ENCODE assay signal across 11 cellular contexts in genomic region chr2:27495840-27496356, GRCh38. TPM values are rescaled to one million over a fixed set of nuclear protein-coding genes. Genes with fewer than 3 reads are reported as not detected.
DNase-seq lines count a peak whose midpoint lies in the region; ATAC-seq, FAIRE-seq and TF ChIP-seq lines count a peak whose summit lies in the region.
"Had no signal": no experiment of that assay in that cellular context is flagged by ENCODE, and none has a peak within 500 bp of the region (broad histone marks: within the 10 kb centered on the region; RNA-seq: fewer than 3 reads in every experiment).

No MANE protein-coding gene starts in this region.

- POLR2A ChIA-PET in CD8-positive, alpha-beta T cell (lab: Charles Lee), result no interaction called here

- no peak for TF ChIP-seq CTCF in CD8-positive, alpha-beta T cell (IDR thresholded peaks at IDR 0.05)
- TF ChIP-seq CTCF in dorsolateral prefrontal cortex (IDR thresholded peaks at IDR 0.05 in 54 of 56, conservative IDR thresholded peaks at IDR 0.05 in 2 of 56; ENCODE audit: low read depth in 1 of 56, partially characterized antibody in 56 of 56), result no peak

- FAIRE-seq in HTR-8/SVneo (lab: Jason Lieb, UNC) (no peak), urothelium cell line (lab: Jason Lieb, UNC) (no peak)
- FAIRE-seq: GM12878 had no signal

- CTCF ChIA-PET in CD8-positive, alpha-beta T cell (lab: Charles Lee), result no interaction called here

- no peaks in the 10 kb centered on the region for H3K9me3 ChIP-seq in CD8-positive, alpha-beta T cell (ENCODE audit: low read length)
- H3K9me3 ChIP-seq in HUES6 (ENCODE audit: control insufficient read depth, insufficient read depth, low read depth, low read length), result no peaks in the 10 kb centered on the region

- H3K4me3 ChIP-seq in CD8-positive, alpha-beta T cell (ENCODE audit: low read depth, low read length), result no peak overlapping the region
- H3K4me3 ChIP-seq in HUES6 (ENCODE audit: low read depth, low read length), result peak overlapping the region; percentile 93
- peak overlapping the region in 46 of 59 donors; percentile 33 to 88 (median 75) for H3K4me3 ChIP-seq in dorsolateral prefrontal cortex
- H3K4me3 ChIP-seq: GM12878 had no signal

- H3K27ac Mint-ChIP-seq in CD8-positive, alpha-beta T cell, result no peak overlapping the region
- no peak overlapping the region for H3K27ac Mint-ChIP-seq in natural killer cell treated with Interleukin-12 subunit alpha and Interleukin-12 subunit beta and Interleukin-15 and Interleukin-18, amount 100 ng/mL, for 72 hours

- no peaks in the 10 kb centered on the region for H3K9me3 Mint-ChIP-seq in CD8-positive, alpha-beta T cell
- H3K9me3 Mint-ChIP-seq in natural killer cell treated with Interleukin-12 subunit alpha and Interleukin-12 subunit beta and Interleukin-15 and Interleukin-18, amount 100 ng/mL, for 72 hours, result no peaks in the 10 kb centered on the region

- H3K27me3 Mint-ChIP-seq in CD8-positive, alpha-beta T cell (ENCODE audit: low read depth), result peaks cover 48% of the 10 kb centered on the region
- H3K27me3 Mint-ChIP-seq in natural killer cell treated with Interleukin-12 subunit alpha and Interleukin-12 subunit beta and Interleukin-15 and Interleukin-18, amount 100 ng/mL, for 72 hours, result peaks cover 46 to 54% of the 10 kb centered on the region in 2 donors

- intact Hi-C loops in CD8-positive, alpha-beta T cell (cut with DNase I, micrococcal nuclease), result no loop called here
- intact Hi-C loops in dorsolateral prefrontal cortex (cut with DNase I), result loop anchor here in 1 of 2 donors (10.0 kb wide), 1 partner anchor 129 kb away; the partner anchor contains the start of genes CCDC121 and GPN1

- peaks cover 11% of the 10 kb centered on the region for H3K4me1 Mint-ChIP-seq in CD8-positive, alpha-beta T cell (ENCODE audit: low read depth)
- H3K4me1 Mint-ChIP-seq in natural killer cell treated with Interleukin-12 subunit alpha and Interleukin-12 subunit beta and Interleukin-15 and Interleukin-18, amount 100 ng/mL, for 72 hours (ENCODE audit: low read depth in 2 of 2), result peaks cover 10 to 16% of the 10 kb centered on the region in 2 donors

- no peaks in the 10 kb centered on the region for H3K36me3 ChIP-seq in CD8-positive, alpha-beta T cell (ENCODE audit: insufficient read depth, low read length)
- H3K36me3 ChIP-seq in HUES6 (ENCODE audit: control insufficient read depth, insufficient read depth, low read length), result peaks cover 2% of the 10 kb centered on the region; the same call in 1 of the 2 replicates

- no peak for ATAC-seq in CD8-positive, alpha-beta T cell
- ATAC-seq in natural killer cell treated with Interleukin-12 subunit alpha and Interleukin-12 subunit beta and Interleukin-15 and Interleukin-18, amount 100 ng/mL, for 72 hours, result peak in 1 of 2 donors; percentile 52
- no peak for ATAC-seq in HG03139 (IDR thresholded peaks at IDR 0.05; ENCODE audit: unreplicated experiment)
- ATAC-seq: GM12878 had no signal

- no peak overlapping the region for H3K27ac ChIP-seq in CD8-positive, alpha-beta T cell (ENCODE audit: low read depth, low read length)
- no peak overlapping the region for H3K27ac ChIP-seq in HUES6 (ENCODE audit: low read depth, low read length)
- H3K27ac ChIP-seq in dorsolateral prefrontal cortex, result peak overlapping the region in 5 of 59 donors; percentile 70 to 92 (median 80)

- H3K27me3 ChIP-seq in CD8-positive, alpha-beta T cell (ENCODE audit: insufficient read depth, low read length), result peaks cover 20% of the 10 kb centered on the region
- H3K27me3 ChIP-seq in HUES6 (ENCODE audit: control insufficient read depth, insufficient read depth, low read length) (peaks cover 56% of the 10 kb centered on the region), dorsolateral prefrontal cortex (no peaks in the 10 kb centered on the region)

- H3K4me3 Mint-ChIP-seq in CD8-positive, alpha-beta T cell, result peak overlapping the region; percentile 73
- peak overlapping the region; percentile 71 for H3K4me3 Mint-ChIP-seq in natural killer cell treated with Interleukin-12 subunit alpha and Interleukin-12 subunit beta and Interleukin-15 and Interleukin-18, amount 100 ng/mL, for 72 hours

- H3K4me1 ChIP-seq in CD8-positive, alpha-beta T cell (ENCODE audit: insufficient read depth, low read length), result peaks cover 12% of the 10 kb centered on the region
- H3K4me1 ChIP-seq in HUES6 (ENCODE audit: control insufficient read depth, insufficient read depth, low read length), result peaks cover 8% of the 10 kb centered on the region

- H3K36me3 Mint-ChIP-seq in CD8-positive, alpha-beta T cell, result no peaks in the 10 kb centered on the region
- peaks cover 6% of the 10 kb centered on the region for H3K36me3 Mint-ChIP-seq in natural killer cell treated with Interleukin-12 subunit alpha and Interleukin-12 subunit beta and Interleukin-15 and Interleukin-18, amount 100 ng/mL, for 72 hours

- H3K9ac ChIP-seq in HUES6 (ENCODE audit: low read length), result no peak overlapping the region

- no peak for DNase-seq in CD8-positive, alpha-beta T cell
- DNase-seq in dorsolateral prefrontal cortex, result no peak
- DNase-seq in natural killer cell treated with Interleukin-12 subunit alpha and Interleukin-12 subunit beta and Interleukin-15 and Interleukin-18, amount 100 ng/mL, for 72 hours (ENCODE audit: low spot score), result no peak
- no peak for DNase-seq in HTR-8/SVneo (ENCODE audit: insufficient read length, low spot score)
- DNase-seq in T1000 (lab: John Stamatoyannopoulos, UW), result no peak
- DNase-seq in urothelium cell line (ENCODE audit: low spot score), result no peak
- DNase-seq: DMS 273 treated with DMSO at 0.1 percent for 48 hours, Right ventricle myocardium superior had no signal

RNA-seq across cellular contexts. Expression of gene GCKR, which starts 0.7 kb away (rescaled TPM):
- total RNA-seq in CD8-positive, alpha-beta T cell, result not detected
- total RNA-seq in dorsolateral prefrontal cortex, result 1 to 10 TPM in 116 of 120 experiments, under 1 TPM in 4; 0.39 to 8.1 (median 2.9) TPM
- not detected for total RNA-seq in natural killer cell treated with Interleukin-12 subunit alpha and Interleukin-12 subunit beta and Interleukin-15 and Interleukin-18, amount 100 ng/mL, for 72 hours
- total RNA-seq: GM12878, Right ventricle myocardium superior had no signal

RNA-seq across cellular contexts. Expression of gene FNDC4, which starts 0.9 kb away (rescaled TPM):
- total RNA-seq in CD8-positive, alpha-beta T cell, result under 1 TPM; 0.19 to 0.49 TPM
- total RNA-seq in dorsolateral prefrontal cortex, result 10 to 100 TPM; 20.3 to 90.1 (median 53.4) TPM
- total RNA-seq in natural killer cell treated with Interleukin-12 subunit alpha and Interleukin-12 subunit beta and Interleukin-15 and Interleukin-18, amount 100 ng/mL, for 72 hours, result not detected

RNA-seq across cellular contexts. Expression of gene IFT172, which starts 6.4 kb away (rescaled TPM):
- 10 to 100 TPM; 15.0 to 17.2 TPM for total RNA-seq in CD8-positive, alpha-beta T cell
- 100 to 1,000 TPM in 46 of 120 experiments, 10 to 100 TPM in 74; 59.8 to 153 (median 94.6) TPM for total RNA-seq in dorsolateral prefrontal cortex
- 10 to 100 TPM; 11.1 to 17.4 TPM for total RNA-seq in natural killer cell treated with Interleukin-12 subunit alpha and Interleukin-12 subunit beta and Interleukin-15 and Interleukin-18, amount 100 ng/mL, for 72 hours

RNA-seq across cellular contexts. Expression of gene KRTCAP3, which starts 53.7 kb away (rescaled TPM):
- 1 to 10 TPM; 4.4 to 6.6 TPM for total RNA-seq in CD8-positive, alpha-beta T cell
- total RNA-seq in dorsolateral prefrontal cortex, result 1 to 10 TPM in 107 of 120 experiments, under 1 TPM in 9, not detected in 4; 0.54 to 6.3 (median 2.2) TPM
- total RNA-seq in natural killer cell treated with Interleukin-12 subunit alpha and Interleukin-12 subunit beta and Interleukin-15 and Interleukin-18, amount 100 ng/mL, for 72 hours, result 1 to 10 TPM; 2.2 to 6.1 TPM

Comparison
In these comparisons a context has a peak if more than half of its experiments do, and no peak if none do; other contexts are left out.
1. RNA of gene FNDC4, which starts 0.9 kb away (total RNA-seq): 20.3 to 90.1 TPM in dorsolateral prefrontal cortex; 0.19 to 0.49 TPM in CD8-positive, alpha-beta T cell and not detected in natural killer cell treated with Interleukin-12 subunit alpha and Interleukin-12 subunit beta and Interleukin-15 and Interleukin-18, amount 100 ng/mL, for 72 hours; every median in the first group is over 10 times any median in the second.